ENCODE assay signal across 24 cellular contexts in genomic region chr20:1920252-1920651, GRCh38. TPM values are rescaled to one million over a fixed set of nuclear protein-coding genes. Genes with fewer than 3 reads are reported as not detected.
DNase-seq lines count a peak whose midpoint lies in the region; ATAC-seq, FAIRE-seq and TF ChIP-seq lines count a peak whose summit lies in the region.
"Had no signal": no experiment of that assay in that cellular context is flagged by ENCODE, and none has a peak within 500 bp of the region (broad histone marks: within the 10 kb centered on the region; RNA-seq: fewer than 3 reads in every experiment).

No MANE protein-coding gene starts in this region.

- 61% methylated on average over 8 of the region's 8 CpGs for WGBS in liver

- DNase-seq in A673 (ENCODE audit: low spot score) (no peak), astrocyte (ENCODE audit: low read depth) (no peak), uterus (no peak)
- DNase-seq: activated CD4-positive, alpha-beta memory T cell treated with anti-CD3 and anti-CD28 coated beads for 36 hours; activated naive CD4-positive, alpha-beta T cell; activated T-cell treated with anti-CD3 and anti-CD28 coated beads for 4 hours; anterior cingulate cortex; DMS153; effector memory CD8-positive, alpha-beta T cell; GOT3; MG63; psoas muscle; SJCRH30; stimulated activated CD4-positive, alpha-beta T cell treated with anti-CD3 and anti-CD28 coated beads, Interleukin-4, amount 100 ng/mL, for 4 hours; T-helper 2 cell; upper lobe of left lung had no signal

- TF ChIP-seq CTCF in A673 (conservative IDR thresholded peaks at IDR 0.05; ENCODE audit: low read depth, low read length) (no peak), astrocyte (IDR thresholded peaks at IDR 0.05; ENCODE audit: insufficient read depth, low read depth, low read length) (no peak), liver (IDR thresholded peaks at IDR 0.05; ENCODE audit: low read depth, low read length, missing input control) (no peak), uterus (IDR thresholded peaks at IDR 0.05) (no peak)

- intact Hi-C loops in A673 (cut with micrococcal nuclease; ENCODE audit: unreplicated experiment), result no loop called here
- intact Hi-C loops in uterus (cut with DNase I; ENCODE audit: low total_unique reads), result no loop called here

- no peak for TF ChIP-seq RAD21 in liver (IDR thresholded peaks at IDR 0.05)

- no peak overlapping the region for H3K4me3 Mint-ChIP-seq in astrocyte (ENCODE audit: unreplicated experiment)
- H3K4me3 Mint-ChIP-seq: activated CD4-positive, alpha-beta memory T cell treated with anti-CD3 and anti-CD28 coated beads for 36 hours; effector memory CD8-positive, alpha-beta T cell; natural killer cell treated with Interleukin-12 subunit alpha and Interleukin-12 subunit beta and Interleukin-15 and Interleukin-18, amount 100 ng/mL, for 72 hours had no signal

- H3K9me3 Mint-ChIP-seq in astrocyte (ENCODE audit: unreplicated experiment), result no peaks in the 10 kb centered on the region
- H3K9me3 Mint-ChIP-seq: activated CD4-positive, alpha-beta memory T cell treated with anti-CD3 and anti-CD28 coated beads for 36 hours; effector memory CD8-positive, alpha-beta T cell; natural killer cell treated with Interleukin-12 subunit alpha and Interleukin-12 subunit beta and Interleukin-15 and Interleukin-18, amount 100 ng/mL, for 72 hours had no signal

- H3K27ac ChIP-seq in A673 (ENCODE audit: low read depth, low read length, poor library complexity, severe bottlenecking), result peak overlapping the region; percentile 17
- no peak overlapping the region for H3K27ac ChIP-seq in astrocyte (ENCODE audit: low read depth, low read length)
- peak overlapping the region in 1 of 2 donors; percentile 13 for H3K27ac ChIP-seq in liver (ENCODE audit: low read depth in 1 of 2, low read length in 2 of 2)
- no peak overlapping the region for H3K27ac ChIP-seq in uterus
- H3K27ac ChIP-seq: C4-2B, psoas muscle, SJCRH30, upper lobe of left lung had no signal

- H3K9me3 ChIP-seq in A673 (ENCODE audit: low read depth, low read length, poor library complexity, severe bottlenecking) (no peaks in the 10 kb centered on the region), astrocyte (ENCODE audit: insufficient read depth, low read depth, low read length) (no peaks in the 10 kb centered on the region), liver (ENCODE audit: control insufficient read depth in 4 of 4, low read length in 3 of 4) (no peaks in the 10 kb centered on the region), uterus (no peaks in the 10 kb centered on the region)
- H3K9me3 ChIP-seq: MG63, psoas muscle, SJCRH30, upper lobe of left lung had no signal

- BruUV-seq in A673 (replicated peaks; lab: Mats Ljungman, UMichigan), result no TSS peak

- H3K27me3 Mint-ChIP-seq in astrocyte (ENCODE audit: low read depth, unreplicated experiment), result no peaks in the 10 kb centered on the region
- H3K27me3 Mint-ChIP-seq: activated CD4-positive, alpha-beta memory T cell treated with anti-CD3 and anti-CD28 coated beads for 36 hours; natural killer cell treated with Interleukin-12 subunit alpha and Interleukin-12 subunit beta and Interleukin-15 and Interleukin-18, amount 100 ng/mL, for 72 hours had no signal

- no peak for TF ChIP-seq POLR2A in uterus (IDR thresholded peaks at IDR 0.05)

- peaks cover 32% of the 10 kb centered on the region for H3K36me3 Mint-ChIP-seq in astrocyte (ENCODE audit: low read depth, unreplicated experiment)
- H3K36me3 Mint-ChIP-seq: activated CD4-positive, alpha-beta memory T cell treated with anti-CD3 and anti-CD28 coated beads for 36 hours; natural killer cell treated with Interleukin-12 subunit alpha and Interleukin-12 subunit beta and Interleukin-15 and Interleukin-18, amount 100 ng/mL, for 72 hours had no signal

- no peak for FAIRE-seq in astrocyte (lab: Jason Lieb, UNC)
- FAIRE-seq: GM12892 had no signal

- H3K36me3 ChIP-seq in A673 (ENCODE audit: insufficient read depth, low read length, poor library complexity, severe bottlenecking) (peaks cover 59% of the 10 kb centered on the region), astrocyte (ENCODE audit: insufficient read depth, low read length) (peaks cover 11% of the 10 kb centered on the region), liver (ENCODE audit: control insufficient read depth in 4 of 4, insufficient read depth in 3 of 4, low read depth in 1 of 4, low read length in 3 of 4) (peaks cover 2 to 63% (median 36%) of the 10 kb centered on the region in 4 donors), uterus (no peaks in the 10 kb centered on the region)
- H3K36me3 ChIP-seq: SJCRH30 had no signal

- H3K4me2 ChIP-seq in astrocyte (ENCODE audit: low read length), result no peak overlapping the region

- H3K4me1 Mint-ChIP-seq in astrocyte (ENCODE audit: low read depth, unreplicated experiment), result peaks cover 2% of the 10 kb centered on the region

- H3K4me1 ChIP-seq in A673 (ENCODE audit: insufficient read depth, low read length, poor library complexity, severe bottlenecking), result no peaks in the 10 kb centered on the region
- no peaks in the 10 kb centered on the region for H3K4me1 ChIP-seq in astrocyte (ENCODE audit: insufficient read depth, low read length)
- peaks cover 0 to 10% (median 5%) of the 10 kb centered on the region in 4 donors for H3K4me1 ChIP-seq in liver (ENCODE audit: control insufficient read depth in 4 of 4, insufficient read depth in 4 of 4, low read length in 3 of 4)
- H3K4me1 ChIP-seq in uterus, result no peaks in the 10 kb centered on the region
- H3K4me1 ChIP-seq: psoas muscle, SJCRH30, upper lobe of left lung had no signal

- peak overlapping the region; percentile 31 for H3K27ac Mint-ChIP-seq in astrocyte (ENCODE audit: unreplicated experiment)
- H3K27ac Mint-ChIP-seq: activated CD4-positive, alpha-beta memory T cell treated with anti-CD3 and anti-CD28 coated beads for 36 hours; effector memory CD8-positive, alpha-beta T cell; natural killer cell treated with Interleukin-12 subunit alpha and Interleukin-12 subunit beta and Interleukin-15 and Interleukin-18, amount 100 ng/mL, for 72 hours had no signal

- CTCF ChIA-PET in A673 (lab: Charles Lee), result no interaction called here

- no peak overlapping the region for H2AFZ ChIP-seq in astrocyte (ENCODE audit: low read depth, low read length)

- peaks cover 14% of the 10 kb centered on the region for H4K20me1 ChIP-seq in astrocyte (ENCODE audit: insufficient read depth, low read length)

- ATAC-seq in GM21423 (IDR thresholded peaks at IDR 0.05; ENCODE audit: unreplicated experiment), result peak; percentile 67
- ATAC-seq in GM21576 (IDR thresholded peaks at IDR 0.05; ENCODE audit: unreplicated experiment), result no peak
- ATAC-seq in HG03457 (IDR thresholded peaks at IDR 0.05; ENCODE audit: unreplicated experiment), result no peak
- no peak for ATAC-seq in HG02973 (IDR thresholded peaks at IDR 0.05; ENCODE audit: unreplicated experiment)
- ATAC-seq: effector memory CD8-positive, alpha-beta T cell; natural killer cell treated with Interleukin-12 subunit alpha and Interleukin-12 subunit beta and Interleukin-15 and Interleukin-18, amount 100 ng/mL, for 72 hours; psoas muscle had no signal

- H3K9ac ChIP-seq in astrocyte (ENCODE audit: low read length) (no peak overlapping the region), liver (ENCODE audit: low read depth in 1 of 2, low read length in 2 of 2) (no peak overlapping the region)

- no peaks in the 10 kb centered on the region for H3K79me2 ChIP-seq in astrocyte (ENCODE audit: insufficient read depth, low read length)

- H3K27me3 ChIP-seq in A673 (replicated peaks; ENCODE audit: insufficient read depth, low read depth, low read length, poor library complexity), result no peaks in the 10 kb centered on the region
- no peaks in the 10 kb centered on the region for H3K27me3 ChIP-seq in astrocyte (ENCODE audit: insufficient read depth, low read length)
- no peaks in the 10 kb centered on the region for H3K27me3 ChIP-seq in liver (ENCODE audit: control insufficient read depth in 4 of 4, insufficient read depth in 4 of 4, low read length in 3 of 4)
- H3K27me3 ChIP-seq in uterus, result no peaks in the 10 kb centered on the region
- H3K27me3 ChIP-seq: MG63, SJCRH30, upper lobe of left lung had no signal

- no peak overlapping the region for H3K4me3 ChIP-seq in A673 (ENCODE audit: low read depth, low read length, poor library complexity, severe bottlenecking)
- no peak overlapping the region for H3K4me3 ChIP-seq in astrocyte (ENCODE audit: insufficient read depth, low read depth, low read length)
- H3K4me3 ChIP-seq in liver (ENCODE audit: low read depth in 1 of 3, low read length in 3 of 3), result no peak overlapping the region
- H3K4me3 ChIP-seq in uterus, result no peak overlapping the region
- H3K4me3 ChIP-seq: MG63, psoas muscle, SJCRH30, upper lobe of left lung had no signal

- POLR2A ChIA-PET in A673 (lab: Charles Lee; ENCODE audit: low non-redundant PET), result no interaction called here

TF ChIP-seq in liver, 16 proteins besides CTCF, POLR2A, EP300 and RAD21:
- no peak for TF ChIP-seq MAX (IDR thresholded peaks at IDR 0.05)
- peak; percentile 44 for TF ChIP-seq SP1 (IDR thresholded peaks at IDR 0.05)
TF ChIP-seq in liver: peak in this region for 1.

RNA-seq across cellular contexts. Expression of gene SIRPA, which starts 25.0 kb away (rescaled TPM):
- total RNA-seq in A673 (2021) (81.0 and 81.2 TPM in 2 replicates), astrocyte (35.5 and 52.4 TPM in 2 replicates), liver (10 to 100 TPM in 1 of 2 donors, 1 to 10 TPM in 1; 5.4 to 29.6 TPM), uterus (10 to 100 TPM; 11.5 to 34.6 (median 20.2) TPM)
- 10 to 100 TPM; 16.7 to 47.5 TPM for polyA plus RNA-seq in liver
- total RNA-seq: activated CD4-positive, alpha-beta memory T cell treated with anti-CD3 and anti-CD28 coated beads for 36 hours had no signal
